8 cellular contexts compared by ENCODE assay signal in the genomic region with DNA sequence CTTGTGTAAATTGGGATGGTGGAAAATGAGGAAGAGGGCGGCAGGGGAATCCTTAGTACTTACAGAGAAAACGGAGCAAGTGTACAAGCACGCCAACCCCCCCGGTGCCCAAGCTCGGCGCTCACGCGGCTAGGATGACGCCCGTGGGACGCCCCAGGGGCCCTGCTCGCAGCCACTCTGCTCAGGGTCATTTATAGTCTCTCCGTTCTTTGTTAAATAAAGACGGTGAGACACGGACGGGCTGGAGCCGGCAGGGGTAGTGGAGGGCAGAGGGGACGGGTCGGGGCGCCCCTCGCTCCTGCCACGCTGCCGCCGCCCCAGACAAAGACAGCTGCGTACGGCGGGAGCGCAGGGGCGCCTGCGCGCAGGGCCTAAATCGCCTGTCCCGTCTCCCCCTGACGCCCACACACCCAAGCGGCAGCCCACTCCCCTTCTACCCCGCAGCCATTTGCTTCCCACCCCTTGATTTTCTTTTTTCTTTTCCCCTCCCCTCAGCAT. TPM values are rescaled to one million over a fixed set of nuclear protein-coding genes. Genes with fewer than 3 reads are reported as not detected.
A peak's percentile ranks its signal among the peaks of the same experiment; 100 is the strongest.
DNase-seq lines count a peak whose midpoint lies in the region; ATAC-seq and TF ChIP-seq lines count a peak whose summit lies in the region.

No MANE protein-coding gene starts in this region.

- no peaks in the 10 kb centered on the region for H3K27me3 Mint-ChIP-seq in CD4-positive, alpha-beta T cell

- H3K9ac ChIP-seq in GM23248 (peak overlapping the region; percentile 96), muscle layer of colon (ENCODE audit: low read length) (peak overlapping the region; percentile 98)

- H3K4me2 ChIP-seq in GM23248 (ENCODE audit: unreplicated experiment), result peak overlapping the region; percentile 87

- H3K79me2 ChIP-seq in GM23248 (ENCODE audit: insufficient read depth), result no peaks in the 10 kb centered on the region

- peak overlapping the region; percentile 99 for H3K27ac ChIP-seq in CD4-positive, alpha-beta T cell (ENCODE audit: low read depth, low read length)
- H3K27ac ChIP-seq in GM23248 (peak overlapping the region; percentile 94), muscle layer of colon (ENCODE audit: low read depth, low read length) (peak overlapping the region; percentile 79), temporal lobe (ENCODE audit: low read depth, low read length) (peak overlapping the region; percentile 97)

- peak; percentile 59 for ATAC-seq in CD4-positive, alpha-beta T cell (ENCODE audit: poor library complexity)
- ATAC-seq in esophagus mucosa, result peak; percentile 58
- no peak for ATAC-seq in GM18868 (IDR thresholded peaks at IDR 0.05; ENCODE audit: unreplicated experiment)

- no peaks in the 10 kb centered on the region for H4K20me1 ChIP-seq in GM23248 (ENCODE audit: insufficient read depth)

- H3K27me3 ChIP-seq in CD4-positive, alpha-beta T cell (ENCODE audit: control insufficient read depth, insufficient read depth, low read length), result no peaks in the 10 kb centered on the region
- H3K27me3 ChIP-seq in GM23248 (replicated peaks; ENCODE audit: insufficient read depth) (no peaks in the 10 kb centered on the region), muscle layer of colon (ENCODE audit: control insufficient read depth in 1 of 2, insufficient read depth in 2 of 2, low read length in 2 of 2) (no peaks in the 10 kb centered on the region)

- H3K36me3 Mint-ChIP-seq in CD4-positive, alpha-beta T cell (ENCODE audit: low read depth), result peaks cover 14% of the 10 kb centered on the region

- peak overlapping the region; percentile 99 for H3K27ac Mint-ChIP-seq in CD4-positive, alpha-beta T cell

- H3K9me2 ChIP-seq in GM23248 (ENCODE audit: insufficient read depth), result no peaks in the 10 kb centered on the region

- H3K4me1 ChIP-seq in GM23248 (ENCODE audit: insufficient read depth) (0 out of 2 replicates have a peak, but pooled peaks cover 5% of the 10 kb centered on the region), muscle layer of colon (ENCODE audit: insufficient read depth, low read length) (peaks cover 26% of the 10 kb centered on the region)

- TF ChIP-seq CTCF in CD4-positive, alpha-beta T cell (IDR thresholded peaks at IDR 0.05), result no peak

- H3K9me3 ChIP-seq in CD4-positive, alpha-beta T cell (ENCODE audit: control insufficient read depth, low read length), result no peaks in the 10 kb centered on the region
- H3K9me3 ChIP-seq in GM23248 (ENCODE audit: low read depth) (no peaks in the 10 kb centered on the region), muscle layer of colon (ENCODE audit: low read length) (no peaks in the 10 kb centered on the region)

- CTCF ChIA-PET in CD4-positive, alpha-beta T cell (lab: Charles Lee), result interaction anchor here (0.7 to 3.4 kb wide), 8 partner anchors 9 to 57 kb away, joined by 3 to 23 read pairs (median 6); no protein-coding TSS in a partner anchor

- intact Hi-C loops in CD4-positive, alpha-beta T cell (cut with DNase I, micrococcal nuclease), result loop anchor here (1.0 to 2.0 kb wide), 4 partner anchors 7 to 17 kb away; no protein-coding TSS in a partner anchor

- H3K9me3 Mint-ChIP-seq in CD4-positive, alpha-beta T cell, result no peaks in the 10 kb centered on the region

- POLR2A ChIA-PET in CD4-positive, alpha-beta T cell (lab: Charles Lee), result interaction anchor here (0.8 to 9.1 kb wide), 18 partner anchors 11 to 688 kb away, joined by 3 to 657 read pairs (median 12); a partner anchor contains a TSS

- in situ Hi-C loops in GM23248 (cut with MboI), result no loop called here

- H3K4me3 ChIP-seq in GM23248 (peak overlapping the region; percentile 80), muscle layer of colon (ENCODE audit: low read depth in 1 of 2, low read length in 2 of 2) (peak overlapping the region; percentile 28 to 86)

- peaks cover 11% of the 10 kb centered on the region for H3F3A ChIP-seq in GM23248 (ENCODE audit: insufficient read depth)

- WGBS in GM23248 (ENCODE audit: low coverage in 1 of 2, low lambda C conversion rate in 2 of 2, missing lambda C conversion rate in 2 of 2), 2 experiments, result 2% methylated on average over 18 to 36 of the region's 36 CpGs

- DNase-seq in CD4-positive, alpha-beta T cell, result peak; percentile 57 to 73 (median 61)
- DNase-seq in GM23248, result peak; percentile 75
- peak; percentile 33 for DNase-seq in NCI-H510A treated with DMSO at 0.1 percent for 48 hours (lab: John Stamatoyannopoulos, UW)
- peak; percentile 77 for DNase-seq in activated T-cell treated with anti-CD3 and anti-CD28 coated beads, Interleukin-2, amount 50 U/mL, for 1 hour

- H3K4me1 Mint-ChIP-seq in CD4-positive, alpha-beta T cell (ENCODE audit: low read depth), result peaks cover 76% of the 10 kb centered on the region

- no peaks in the 10 kb centered on the region for H3K36me3 ChIP-seq in GM23248 (ENCODE audit: low read depth)
- H3K36me3 ChIP-seq in muscle layer of colon (ENCODE audit: insufficient read depth, low read length), result no peaks in the 10 kb centered on the region

- H3K4me3 Mint-ChIP-seq in CD4-positive, alpha-beta T cell, result peak overlapping the region; percentile 93

- peak overlapping the region; percentile 90 for H2AFZ ChIP-seq in GM23248

RNA-seq across cellular contexts. Expression of a gene that starts 37.8 kb away (rescaled TPM):
- total RNA-seq in CD4-positive, alpha-beta T cell, result 100 to 1,000 TPM; 228 to 233 TPM
- 23.8 and 29.8 TPM in 2 replicates for total RNA-seq in GM23248 (2014; rRNA removed; shearing (Covaris generic))
- 163 and 167 TPM in 2 replicates for polyA plus RNA-seq in GM23248 (2016; fragmentation: Nextera tagmentation; extraction: Ambion mirVana)
- total RNA-seq in esophagus mucosa, result 214 TPM
- 36.6 TPM for total RNA-seq in temporal lobe
